Comparison of ENCODE assay signal across 15 cellular contexts in the genomic region with DNA sequence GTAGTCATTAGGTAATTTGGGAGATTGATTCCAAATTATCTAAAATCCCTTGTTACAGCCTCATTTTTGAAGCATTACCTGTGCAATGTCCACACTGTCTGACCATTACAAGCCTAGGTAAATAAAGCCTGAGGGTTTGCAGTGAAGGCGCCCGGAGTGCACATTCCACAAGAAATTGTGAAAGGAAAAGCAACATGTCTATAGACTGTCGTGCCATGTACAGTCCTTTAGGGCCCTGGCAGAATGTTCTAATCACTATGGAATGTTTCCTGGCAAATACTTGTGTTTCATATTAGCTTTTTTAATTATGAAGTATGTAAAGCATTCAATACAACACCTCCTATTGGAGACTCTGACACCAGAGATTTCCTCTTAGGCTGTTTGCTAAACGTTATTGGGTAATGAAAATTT. TPM values are rescaled to one million over a fixed set of nuclear protein-coding genes. Genes with fewer than 3 reads are reported as not detected.
A peak's percentile ranks its signal among the peaks of the same experiment; 100 is the strongest.
DNase-seq lines count a peak whose midpoint lies in the region; ATAC-seq and TF ChIP-seq lines count a peak whose summit lies in the region.
"Had no signal": no experiment of that assay in that cellular context is flagged by ENCODE, and none has a peak within 500 bp of the region (broad histone marks: within the 10 kb centered on the region; RNA-seq: fewer than 3 reads in every experiment).

No MANE protein-coding gene starts in this region.

- H3K9me3 Mint-ChIP-seq in progenitor cell of endocrine pancreas (ENCODE audit: low read depth): peaks cover 6% of the 10 kb centered on the region
- H3K9me3 Mint-ChIP-seq in activated T-cell treated with anti-CD3 and anti-CD28 coated beads, Interleukin-2, amount 50 U/mL, for 72 hours: no peaks in the 10 kb centered on the region
- H3K9me3 Mint-ChIP-seq: activated CD4-positive, alpha-beta T cell treated with anti-CD3 and anti-CD28 coated beads, Interleukin-2, amount 10 ng/mL, durations not matched to agents 24 days and 14 days; CD4-positive, CD25-positive, alpha-beta regulatory T cell; dendritic cell treated with granulocyte-macrophage colony-stimulating factor and Interleukin-4, amounts not matched to agents 40 ng/mL and 50 ng/mL, for 4 days; naive thymus-derived CD8-positive, alpha-beta T cell had no signal

- peaks cover 6% of the 10 kb centered on the region for H3K4me1 Mint-ChIP-seq in progenitor cell of endocrine pancreas (ENCODE audit: low read depth)
- no peaks in the 10 kb centered on the region for H3K4me1 Mint-ChIP-seq in activated T-cell treated with anti-CD3 and anti-CD28 coated beads, Interleukin-2, amount 50 U/mL, for 72 hours (ENCODE audit: low read depth)

- H3K27me3 Mint-ChIP-seq in progenitor cell of endocrine pancreas: no peaks in the 10 kb centered on the region
- no peaks in the 10 kb centered on the region for H3K27me3 Mint-ChIP-seq in activated T-cell treated with anti-CD3 and anti-CD28 coated beads, Interleukin-2, amount 50 U/mL, for 72 hours (ENCODE audit: low read depth)
- H3K27me3 Mint-ChIP-seq: activated CD4-positive, alpha-beta T cell treated with anti-CD3 and anti-CD28 coated beads, Interleukin-2, amount 10 ng/mL, durations not matched to agents 24 days and 14 days; CD4-positive, CD25-positive, alpha-beta regulatory T cell; dendritic cell treated with granulocyte-macrophage colony-stimulating factor and Interleukin-4, amounts not matched to agents 40 ng/mL and 50 ng/mL, for 4 days; naive thymus-derived CD8-positive, alpha-beta T cell had no signal

- no peak overlapping the region for H3K27ac Mint-ChIP-seq in progenitor cell of endocrine pancreas
- H3K27ac Mint-ChIP-seq in activated T-cell treated with anti-CD3 and anti-CD28 coated beads, Interleukin-2, amount 50 U/mL, for 72 hours: no peak overlapping the region
- H3K27ac Mint-ChIP-seq: activated CD4-positive, alpha-beta T cell treated with anti-CD3 and anti-CD28 coated beads, Interleukin-2, amount 10 ng/mL, durations not matched to agents 24 days and 14 days; dendritic cell treated with granulocyte-macrophage colony-stimulating factor and Interleukin-4, amounts not matched to agents 40 ng/mL and 50 ng/mL, for 4 days had no signal

- peaks cover 42% of the 10 kb centered on the region for H3K36me3 ChIP-seq in adipocyte (ENCODE audit: control insufficient read depth, insufficient read depth, low read length, severe bottlenecking)

- no peak overlapping the region for H3K9ac ChIP-seq in adipocyte (ENCODE audit: low read length)

- H3K4me3 ChIP-seq in adipocyte (ENCODE audit: low read length) (no peak overlapping the region), fibroblast of villous mesenchyme (ENCODE audit: low read depth, low read length) (no peak overlapping the region)

- H3K4me1 ChIP-seq in adipocyte (ENCODE audit: control insufficient read depth, insufficient read depth, low read length): peaks cover 7% of the 10 kb centered on the region

- H3K27me3 ChIP-seq in adipocyte (replicated peaks; ENCODE audit: control insufficient read depth, insufficient read depth, low read length): no peaks in the 10 kb centered on the region

- H3K9me3 ChIP-seq in adipocyte (ENCODE audit: control insufficient read depth, low read length): no peaks in the 10 kb centered on the region

- ATAC-seq in activated T-cell treated with anti-CD3 and anti-CD28 coated beads, Interleukin-2, amount 50 U/mL, for 72 hours (replicated peaks in 1 of 2): no peak
- ATAC-seq: naive thymus-derived CD8-positive, alpha-beta T cell had no signal

- H3K36me3 Mint-ChIP-seq in progenitor cell of endocrine pancreas (ENCODE audit: insufficient read depth): peaks cover 26% of the 10 kb centered on the region
- H3K36me3 Mint-ChIP-seq in activated T-cell treated with anti-CD3 and anti-CD28 coated beads, Interleukin-2, amount 50 U/mL, for 72 hours (ENCODE audit: insufficient read depth in 2 of 2): peaks cover 2 to 7% of the 10 kb centered on the region in 2 donors

- TF ChIP-seq CTCF in fibroblast of villous mesenchyme (IDR thresholded peaks at IDR 0.05; ENCODE audit: insufficient read depth, low read depth, low read length) (no peak), progenitor cell of endocrine pancreas (IDR thresholded peaks at IDR 0.05; ENCODE audit: unreplicated experiment) (no peak)

- peak; percentile 55 for DNase-seq in HCEC 1CT
- DNase-seq in adipocyte (ENCODE audit: low read depth): peak; percentile 78
- peak; percentile 30 for DNase-seq in fibroblast of villous mesenchyme (ENCODE audit: low read depth)
- peak; percentile 59 for DNase-seq in pulmonary artery endothelial cell (ENCODE audit: low read depth, low spot score)
- no peak for DNase-seq in progenitor cell of endocrine pancreas (ENCODE audit: low spot score, unreplicated experiment)
- no peak for DNase-seq in activated T-cell treated with anti-CD3 and anti-CD28 coated beads, Interleukin-2, amount 50 U/mL, for 72 hours
- DNase-seq in activated CD4-positive, alpha-beta T cell treated with anti-CD3 and anti-CD28 coated beads, Interleukin-2, amount 50 U/mL, for 4 hours: no peak
- DNase-seq in NCI-H1105 treated with DMSO at 0.1 percent for 48 hours (lab: John Stamatoyannopoulos, UW): no peak
- DNase-seq: activated CD4-positive, alpha-beta T cell treated with anti-CD3 and anti-CD28 coated beads, Interleukin-2, amount 10 ng/mL, durations not matched to agents 24 days and 14 days; activated effector memory CD4-positive, alpha-beta T cell treated with anti-CD3 and anti-CD28 coated beads, Interleukin-2, amount 50 U/mL, for 16 hours; CD4-positive, CD25-positive, alpha-beta regulatory T cell; naive thymus-derived CD8-positive, alpha-beta T cell; NCI-H524 treated with DMSO at 0.1 percent for 48 hours; stimulated activated CD4-positive, alpha-beta T cell treated with anti-CD3 and anti-CD28 coated beads, Interleukin-15, amount 100 ng/mL, for 24 hours had no signal

- no peak overlapping the region for H3K4me3 Mint-ChIP-seq in progenitor cell of endocrine pancreas (ENCODE audit: low read depth)
- no peak overlapping the region for H3K4me3 Mint-ChIP-seq in activated T-cell treated with anti-CD3 and anti-CD28 coated beads, Interleukin-2, amount 50 U/mL, for 72 hours
- H3K4me3 Mint-ChIP-seq: activated CD4-positive, alpha-beta T cell treated with anti-CD3 and anti-CD28 coated beads, Interleukin-2, amount 10 ng/mL, durations not matched to agents 24 days and 14 days; CD4-positive, CD25-positive, alpha-beta regulatory T cell; dendritic cell treated with granulocyte-macrophage colony-stimulating factor and Interleukin-4, amounts not matched to agents 40 ng/mL and 50 ng/mL, for 4 days; naive thymus-derived CD8-positive, alpha-beta T cell had no signal

RNA-seq across cellular contexts. Expression of gene PREP, which starts 28.9 kb away (rescaled TPM):
- total RNA-seq in fibroblast of villous mesenchyme (14.2 and 19.0 TPM in 2 replicates), pulmonary artery endothelial cell (21.7 and 22.8 TPM in 2 replicates), progenitor cell of endocrine pancreas (42.8 and 43.3 TPM in 2 replicates)
- total RNA-seq in activated T-cell treated with anti-CD3 and anti-CD28 coated beads, Interleukin-2, amount 50 U/mL, for 72 hours: 10 to 100 TPM; 31.6 to 40.0 TPM

Comparison
In these comparisons a context has a peak if more than half of its experiments do, and no peak if none do; other contexts are left out.
1. DNase-seq: peak in HCEC 1CT (single experiment), adipocyte (single experiment), fibroblast of villous mesenchyme (single experiment) and pulmonary artery endothelial cell (single experiment); none in progenitor cell of endocrine pancreas (single experiment), activated T-cell treated with anti-CD3 and anti-CD28 coated beads, Interleukin-2, amount 50 U/mL, for 72 hours (0 of 2), activated CD4-positive, alpha-beta T cell treated with anti-CD3 and anti-CD28 coated beads, Interleukin-2, amount 50 U/mL, for 4 hours (0 of 2) and NCI-H1105 treated with DMSO at 0.1 percent for 48 hours (single experiment).